Comparison of ENCODE assay signal across 22 cellular contexts in genomic region chr17:13542612-13543011, GRCh38. TPM values are rescaled to one million over a fixed set of nuclear protein-coding genes. Genes with fewer than 3 reads are reported as not detected.
DNase-seq lines count a peak whose midpoint lies in the region; ATAC-seq and TF ChIP-seq lines count a peak whose summit lies in the region.
"Had no signal": no experiment of that assay in that cellular context is flagged by ENCODE, and none has a peak within 500 bp of the region (broad histone marks: within the 10 kb centered on the region; RNA-seq: fewer than 3 reads in every experiment).

No MANE protein-coding gene starts in this region.

- peak; percentile 92 for DNase-seq in A172 (ENCODE audit: low spot score)
- no peak for DNase-seq in GM23248
- DNase-seq in mesothelial cell of epicardium (ENCODE audit: low spot score in 2 of 2, unreplicated experiment in 2 of 2) = no peak
- DNase-seq in NCI-H128 (lab: John Stamatoyannopoulos, UW; ENCODE audit: unreplicated experiment) = no peak
- no peak for DNase-seq in NCI-H1694 treated with DMSO at 0.1 percent for 48 hours (lab: John Stamatoyannopoulos, UW)
- no peak for DNase-seq in HEK293T (ENCODE audit: extremely low spot score)
- DNase-seq in SW 1271 (lab: John Stamatoyannopoulos, UW) = no peak
- DNase-seq: 8988T; CD4-positive, CD25-positive, alpha-beta regulatory T cell; GF-D8; KBM-7; NCI-H1048; NCI-H1417 treated with DMSO at 0.1 percent for 48 hours; NCI-H187; NCI-H2081 treated with DMSO at 0.1 percent for 48 hours; NCI-H2171 treated with DMSO at 0.1 percent for 48 hours; NCI-H345; NCI-H510A treated with DMSO at 0.1 percent for 48 hours; NCI-H748 treated with DMSO at 0.1 percent for 48 hours; T-cell had no signal

- peaks cover 5% of the 10 kb centered on the region for H3K9me3 Mint-ChIP-seq in mesothelial cell of epicardium

- no peaks in the 10 kb centered on the region for H3K27me3 ChIP-seq in GM23248 (replicated peaks; ENCODE audit: insufficient read depth)
- H3K27me3 ChIP-seq: BLaER1 had no signal

- no peak overlapping the region for H3K4me3 ChIP-seq in GM23248
- H3K4me3 ChIP-seq: BLaER1 had no signal

- no peak for ATAC-seq in SK-N-SH treated with all-trans-retinoic acid at 6 μM for 48 hours
- ATAC-seq: T-cell had no signal

- peaks cover 61% of the 10 kb centered on the region for H3K4me1 ChIP-seq in GM23248 (ENCODE audit: insufficient read depth)

- H3K27me3 Mint-ChIP-seq in mesothelial cell of epicardium (ENCODE audit: low read depth) = no peaks in the 10 kb centered on the region

- H2AFZ ChIP-seq in GM23248 = no peak overlapping the region

- no peak overlapping the region for H3K9ac ChIP-seq in GM23248
- H3K9ac ChIP-seq: BLaER1 had no signal

- peaks cover 78% of the 10 kb centered on the region for H3K79me2 ChIP-seq in GM23248 (ENCODE audit: insufficient read depth)

- H4K20me1 ChIP-seq in GM23248 (ENCODE audit: insufficient read depth) = no peaks in the 10 kb centered on the region
- H4K20me1 ChIP-seq: BLaER1 had no signal

- POLR2A ChIA-PET in HEK293T (lab: Yijun Ruan, JAX) = no interaction called here

- CTCF ChIA-PET in HEK293T (lab: Yijun Ruan, JAX) = no interaction called here

- peaks cover 29% of the 10 kb centered on the region for H3K36me3 ChIP-seq in GM23248 (ENCODE audit: low read depth)
- H3K36me3 ChIP-seq: BLaER1 had no signal

- peak overlapping the region; percentile 25 for H3K27ac Mint-ChIP-seq in mesothelial cell of epicardium
- H3K27ac Mint-ChIP-seq: CD4-positive, CD25-positive, alpha-beta regulatory T cell; T-cell had no signal

- H3F3A ChIP-seq in GM23248 (ENCODE audit: insufficient read depth) = peaks cover 93% of the 10 kb centered on the region

- H3K27ac ChIP-seq in GM23248 = peak overlapping the region; percentile 91; the same call in 1 of the 2 replicates
- H3K27ac ChIP-seq: BLaER1 had no signal

- H3K9me2 ChIP-seq in GM23248 (ENCODE audit: insufficient read depth) = no peaks in the 10 kb centered on the region

- no peak overlapping the region for H3K4me3 Mint-ChIP-seq in mesothelial cell of epicardium
- H3K4me3 Mint-ChIP-seq: CD4-positive, CD25-positive, alpha-beta regulatory T cell; T-cell had no signal

- H3K4me2 ChIP-seq in GM23248 (ENCODE audit: unreplicated experiment) = no peak overlapping the region
- H3K4me2 ChIP-seq: BLaER1 had no signal

- 92 to 100% methylated on average over 1 of the region's 1 CpG for WGBS in GM23248 (ENCODE audit: low coverage in 1 of 2, low lambda C conversion rate in 2 of 2, missing lambda C conversion rate in 2 of 2), 2 experiments

- peaks cover 6% of the 10 kb centered on the region for H3K36me3 Mint-ChIP-seq in mesothelial cell of epicardium
- H3K36me3 Mint-ChIP-seq: CD4-positive, CD25-positive, alpha-beta regulatory T cell; T-cell had no signal

- H3K4me1 Mint-ChIP-seq in mesothelial cell of epicardium = peaks cover 76% of the 10 kb centered on the region
- H3K4me1 Mint-ChIP-seq: CD4-positive, CD25-positive, alpha-beta regulatory T cell; T-cell had no signal

- H3K9me3 ChIP-seq in GM23248 (ENCODE audit: low read depth) = no peaks in the 10 kb centered on the region
- H3K9me3 ChIP-seq: BLaER1 had no signal

- TF ChIP-seq CTCF in mesothelial cell of epicardium (IDR thresholded peaks at IDR 0.05; ENCODE audit: unreplicated experiment) = no peak

- in situ Hi-C loops in GM23248 (cut with MboI) = no loop called here

TF ChIP-seq in SK-N-SH treated with all-trans-retinoic acid at 6 μM for 48 hours, 23 proteins besides CTCF, POLR2A, EP300 and RAD21:
- TF ChIP-seq ISL1 (CRISPR knock-in tag; IDR thresholded peaks at IDR 0.05) = peak; percentile 13; the same call in 1 of the 2 replicates
- TF ChIP-seq ARNTL (CRISPR knock-in tag; IDR thresholded peaks at IDR 0.05; ENCODE audit: borderline replicate concordance, low read depth) = no peak
- no peak for TF ChIP-seq GLIS3 (CRISPR knock-in tag; IDR thresholded peaks at IDR 0.05)
- TF ChIP-seq SNAI2 (CRISPR knock-in tag; IDR thresholded peaks at IDR 0.05) = no peak
- TF ChIP-seq, protein P1, sequence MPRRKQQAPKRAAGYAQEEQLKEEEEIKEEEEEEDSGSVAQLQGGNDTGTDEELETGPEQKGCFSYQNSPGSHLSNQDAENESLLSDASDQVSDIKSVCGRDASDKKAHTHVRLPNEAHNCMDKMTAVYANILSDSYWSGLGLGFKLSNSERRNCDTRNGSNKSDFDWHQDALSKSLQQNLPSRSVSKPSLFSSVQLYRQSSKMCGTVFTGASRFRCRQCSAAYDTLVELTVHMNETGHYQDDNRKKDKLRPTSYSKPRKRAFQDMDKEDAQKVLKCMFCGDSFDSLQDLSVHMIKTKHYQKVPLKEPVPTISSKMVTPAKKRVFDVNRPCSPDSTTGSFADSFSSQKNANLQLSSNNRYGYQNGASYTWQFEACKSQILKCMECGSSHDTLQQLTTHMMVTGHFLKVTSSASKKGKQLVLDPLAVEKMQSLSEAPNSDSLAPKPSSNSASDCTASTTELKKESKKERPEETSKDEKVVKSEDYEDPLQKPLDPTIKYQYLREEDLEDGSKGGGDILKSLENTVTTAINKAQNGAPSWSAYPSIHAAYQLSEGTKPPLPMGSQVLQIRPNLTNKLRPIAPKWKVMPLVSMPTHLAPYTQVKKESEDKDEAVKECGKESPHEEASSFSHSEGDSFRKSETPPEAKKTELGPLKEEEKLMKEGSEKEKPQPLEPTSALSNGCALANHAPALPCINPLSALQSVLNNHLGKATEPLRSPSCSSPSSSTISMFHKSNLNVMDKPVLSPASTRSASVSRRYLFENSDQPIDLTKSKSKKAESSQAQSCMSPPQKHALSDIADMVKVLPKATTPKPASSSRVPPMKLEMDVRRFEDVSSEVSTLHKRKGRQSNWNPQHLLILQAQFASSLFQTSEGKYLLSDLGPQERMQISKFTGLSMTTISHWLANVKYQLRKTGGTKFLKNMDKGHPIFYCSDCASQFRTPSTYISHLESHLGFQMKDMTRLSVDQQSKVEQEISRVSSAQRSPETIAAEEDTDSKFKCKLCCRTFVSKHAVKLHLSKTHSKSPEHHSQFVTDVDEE (CRISPR knock-in tag; IDR thresholded peaks at IDR 0.05) = no peak
- TF ChIP-seq TOX (CRISPR knock-in tag; IDR thresholded peaks at IDR 0.05; ENCODE audit: borderline replicate concordance) = no peak
- no peak for TF ChIP-seq ZNF565 (CRISPR knock-in tag; conservative IDR thresholded peaks at IDR 0.05; ENCODE audit: low read depth)
- no peak for TF ChIP-seq ZC3H10 (CRISPR knock-in tag; IDR thresholded peaks at IDR 0.05)

TF ChIP-seq in HEK293T, 16 proteins besides CTCF, POLR2A, EP300 and RAD21:
- no peak for TF ChIP-seq L3MBTL2 (conservative IDR thresholded peaks at IDR 0.05)
- TF ChIP-seq SUZ12 (IDR thresholded peaks at IDR 0.05) = no peak
- TF ChIP-seq NFRKB (IDR thresholded peaks at IDR 0.05) = no peak
- TF ChIP-seq SP1 (IDR thresholded peaks at IDR 0.05) = no peak
- TF ChIP-seq BHLHE40 (IDR thresholded peaks at IDR 0.05; ENCODE audit: borderline replicate concordance) = no peak
- TF ChIP-seq TARDBP (IDR thresholded peaks at IDR 0.05) = no peak
- TF ChIP-seq ARNT (IDR thresholded peaks at IDR 0.05) = no peak
- no peak for TF ChIP-seq ELF4 (IDR thresholded peaks at IDR 0.05)
- TF ChIP-seq HDGF (IDR thresholded peaks at IDR 0.05; ENCODE audit: borderline replicate concordance) = no peak

RNA-seq across cellular contexts. Expression of gene HS3ST3A1, which starts 59.1 kb away (rescaled TPM):
- 139 and 149 TPM in 2 replicates for total RNA-seq in A172 (2014; rRNA removed; shearing (Covaris generic))
- total RNA-seq in GM23248 (2014; rRNA removed; shearing (Covaris generic)) = 85.1 and 99.3 TPM in 2 replicates
- polyA plus RNA-seq in GM23248 (2016; fragmentation: Nextera tagmentation; extraction: Ambion mirVana) = 39.2 and 39.5 TPM in 2 replicates
- 8.8 to 10.2 TPM (median 10.2 TPM) in 3 replicates for total RNA-seq in mesothelial cell of epicardium
